In the genomic region with DNA sequence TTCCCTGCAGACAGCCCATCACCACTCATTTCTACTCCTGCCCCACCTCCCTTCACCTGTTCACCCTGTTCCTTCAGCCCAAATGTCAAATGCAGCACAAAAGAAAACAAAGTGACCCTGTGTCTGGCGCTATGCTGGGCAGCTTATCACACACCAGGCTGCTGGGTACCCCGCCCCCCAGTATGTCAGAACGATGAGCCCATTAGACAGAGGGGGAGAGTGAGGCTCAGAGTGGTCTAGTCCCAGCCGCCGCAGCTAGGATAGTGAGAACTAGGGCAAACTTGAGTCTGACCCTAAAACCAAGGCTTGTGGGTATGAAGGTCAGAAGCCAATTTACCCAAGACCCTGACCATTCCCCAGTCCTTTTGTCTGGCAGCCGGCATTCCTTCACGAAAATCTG, we compare ENCODE assay signal across 25 cellular contexts. TPM values are rescaled to one million over a fixed set of nuclear protein-coding genes. Genes with fewer than 3 reads are reported as not detected.
"Had no signal": no experiment of that assay in that cellular context is flagged by ENCODE, and none has a peak within 500 bp of the region (broad histone marks: within the 10 kb centered on the region; RNA-seq: fewer than 3 reads in every experiment).

No MANE protein-coding gene starts in this region.

- H3K4me3 ChIP-seq: heart left ventricle, psoas muscle, upper lobe of left lung, uterus had no signal

- DNase-seq: cortex of kidney; effector memory CD4-positive, alpha-beta T cell; islet precursor cell; mammary epithelial cell; naive thymus-derived CD4-positive, alpha-beta T cell; psoas muscle; retina; stimulated activated CD4-positive, alpha-beta T cell treated with anti-CD3 and anti-CD28 coated beads, Interleukin-12 subunit alpha, Interleukin-12 subunit beta, amount 100 ng/mL, for 4 hours; stimulated activated naive CD4-positive, alpha-beta T cell; uterus had no signal

- H3K36me3 ChIP-seq: heart left ventricle, neutrophil, upper lobe of left lung, uterus had no signal

- H3K4me1 ChIP-seq: heart left ventricle, psoas muscle, uterus had no signal

- H3K27me3 ChIP-seq: heart left ventricle, neutrophil, upper lobe of left lung, uterus had no signal

- ATAC-seq: esophagus mucosa; naive thymus-derived CD4-positive, alpha-beta T cell had no signal

- H3K9me3 ChIP-seq: heart left ventricle, neutrophil, psoas muscle, upper lobe of left lung, uterus had no signal

- H3K27ac ChIP-seq: heart left ventricle, neutrophil, psoas muscle, uterus had no signal

RNA-seq across cellular contexts. Expression of gene TNP2, which starts 4.0 kb away (rescaled TPM):
- total RNA-seq: chondrocyte; esophagus mucosa; fibroblast of lung; frontal cortex; glomerular endothelial cell; heart left ventricle; lower leg skin; mammary epithelial cell; mesenteric fat pad; mononuclear cell; naive thymus-derived CD4-positive, alpha-beta T cell; osteoblast; psoas muscle; upper lobe of left lung; uterus had no signal
- polyA plus RNA-seq: fibroblast of lung; heart left ventricle; mammary epithelial cell; naive thymus-derived CD4-positive, alpha-beta T cell; neural cell; psoas muscle; small intestine; thymus had no signal

RNA-seq across cellular contexts. Expression of gene PRM3, which starts 8.3 kb away (rescaled TPM):
- total RNA-seq: chondrocyte; esophagus mucosa; fibroblast of lung; frontal cortex; glomerular endothelial cell; heart left ventricle; lower leg skin; mammary epithelial cell; mesenteric fat pad; mononuclear cell; naive thymus-derived CD4-positive, alpha-beta T cell; osteoblast; psoas muscle; upper lobe of left lung; uterus had no signal
- polyA plus RNA-seq: fibroblast of lung; heart left ventricle; mammary epithelial cell; naive thymus-derived CD4-positive, alpha-beta T cell; neural cell; psoas muscle; small intestine; thymus had no signal

RNA-seq across cellular contexts. Expression of gene SOCS1, which starts 9.1 kb away (rescaled TPM):
- polyA plus RNA-seq: neural cell had no signal

RNA-seq across cellular contexts. Expression of gene PRM2, which starts 11.2 kb away (rescaled TPM):
- total RNA-seq: chondrocyte; esophagus mucosa; fibroblast of lung; frontal cortex; glomerular endothelial cell; heart left ventricle; mammary epithelial cell; mesenteric fat pad; mononuclear cell; naive thymus-derived CD4-positive, alpha-beta T cell; osteoblast; psoas muscle; upper lobe of left lung; uterus had no signal
- polyA plus RNA-seq: fibroblast of lung; heart left ventricle; mammary epithelial cell; naive thymus-derived CD4-positive, alpha-beta T cell; neural cell; psoas muscle; small intestine had no signal

RNA-seq across cellular contexts. Expression of gene PRM1, which starts 16.0 kb away (rescaled TPM):
- total RNA-seq: chondrocyte; esophagus mucosa; fibroblast of lung; frontal cortex; glomerular endothelial cell; heart left ventricle; lower leg skin; mammary epithelial cell; mesenteric fat pad; mononuclear cell; naive thymus-derived CD4-positive, alpha-beta T cell; osteoblast; psoas muscle; upper lobe of left lung; uterus had no signal
- polyA plus RNA-seq: fibroblast of lung; heart left ventricle; mammary epithelial cell; naive thymus-derived CD4-positive, alpha-beta T cell; neural cell; psoas muscle; small intestine had no signal
